ENCODE assay signal across 16 cellular contexts in the genomic region with DNA sequence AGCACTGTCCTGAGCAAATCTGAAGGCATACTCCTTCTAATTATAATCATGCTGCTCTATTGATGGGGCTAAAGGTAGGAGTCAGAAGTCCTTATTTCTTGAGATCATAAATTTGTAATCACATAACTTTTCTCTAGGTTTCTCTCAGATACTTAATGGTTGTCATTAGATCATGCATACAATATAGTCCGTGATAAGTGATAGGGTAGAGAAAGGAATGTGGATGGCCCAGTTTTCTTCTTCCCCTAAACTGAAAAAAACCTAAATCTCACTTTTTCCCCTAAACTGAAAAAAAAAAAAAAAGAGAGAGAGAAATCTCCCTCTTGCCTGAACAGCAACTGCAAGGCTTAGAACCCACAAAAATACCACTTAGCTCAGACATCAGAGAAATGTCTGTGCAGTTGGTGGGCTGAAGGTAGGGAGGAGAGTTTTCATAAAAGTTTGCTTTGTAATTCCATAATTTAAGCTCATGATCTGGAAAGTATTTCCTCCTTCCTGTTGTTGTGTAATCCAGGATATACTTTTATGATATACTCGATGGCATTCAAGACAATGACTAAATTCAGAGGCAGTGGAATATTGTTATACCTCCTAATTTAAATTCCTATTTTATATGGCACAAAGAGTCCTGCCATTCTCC.
DNase-seq lines count a peak whose midpoint lies in the region; ATAC-seq, FAIRE-seq and TF ChIP-seq lines count a peak whose summit lies in the region.
"Had no signal": no experiment of that assay in that cellular context is flagged by ENCODE, and none has a peak within 500 bp of the region (broad histone marks: within the 10 kb centered on the region; RNA-seq: fewer than 3 reads in every experiment).

No MANE protein-coding gene starts in this region.

- H3K27me3 Mint-ChIP-seq in activated naive CD8-positive, alpha-beta T cell treated with anti-CD3 and anti-CD28 coated beads, Interleukin-2, amount 50 U/mL, for 24 hours = no peaks in the 10 kb centered on the region

- no peaks in the 10 kb centered on the region for H4K20me1 ChIP-seq in keratinocyte (ENCODE audit: control insufficient read depth, extremely low read depth, insufficient read depth, low read length)

- no peaks in the 10 kb centered on the region for H3K27me3 ChIP-seq in body of pancreas
- no peaks in the 10 kb centered on the region for H3K27me3 ChIP-seq in keratinocyte (ENCODE audit: control insufficient read depth, extremely low read depth, insufficient read depth, low read length)
- H3K27me3 ChIP-seq: MG63 had no signal

- H3K9me3 ChIP-seq in body of pancreas (no peaks in the 10 kb centered on the region), keratinocyte (ENCODE audit: control insufficient read depth, low read depth, low read length) (no peaks in the 10 kb centered on the region)

- H3K4me3 ChIP-seq in body of pancreas (no peak overlapping the region), keratinocyte (ENCODE audit: control insufficient read depth in 2 of 3, extremely low read depth in 1 of 3, insufficient read depth in 2 of 3, low read depth in 1 of 3, low read length in 3 of 3) (no peak overlapping the region), coronary artery (no peak overlapping the region)
- H3K4me3 ChIP-seq: MG63 had no signal

- 25 to 26% methylated on average over 2 of the region's 2 CpGs for WGBS in body of pancreas, 2 donors

- H3K9me3 Mint-ChIP-seq in activated naive CD8-positive, alpha-beta T cell treated with anti-CD3 and anti-CD28 coated beads, Interleukin-2, amount 50 U/mL, for 24 hours = no peaks in the 10 kb centered on the region
- H3K9me3 Mint-ChIP-seq: central memory CD8-positive, alpha-beta T cell had no signal

- peak overlapping the region; percentile 64 for H2AFZ ChIP-seq in keratinocyte (ENCODE audit: control insufficient read depth, low read length)

- peak; percentile 23 for FAIRE-seq in keratinocyte (lab: Jason Lieb, UNC)

- TF ChIP-seq CTCF in 22Rv1 (IDR thresholded peaks at IDR 0.05) = no peak
- TF ChIP-seq CTCF in body of pancreas (IDR thresholded peaks at IDR 0.05) = no peak
- no peak for TF ChIP-seq CTCF in keratinocyte (optimal IDR thresholded peaks at IDR 0.05 in 1 of 3, IDR thresholded peaks at IDR 0.05 in 1 of 3, conservative IDR thresholded peaks at IDR 0.05 in 1 of 3; ENCODE audit: extremely low read depth in 1 of 3, insufficient read depth in 2 of 3, low read length in 3 of 3)
- TF ChIP-seq CTCF in coronary artery (IDR thresholded peaks at IDR 0.05) = no peak

- dilution Hi-C loops in keratinocyte (cut with MboI; ENCODE audit: extremely low pct_ligation_motif_present, low sequenced_read_pairs) = no loop called here

- no peak for TF ChIP-seq POLR2A in body of pancreas (IDR thresholded peaks at IDR 0.05)

- peaks cover 13% of the 10 kb centered on the region for H3K4me1 Mint-ChIP-seq in activated naive CD8-positive, alpha-beta T cell treated with anti-CD3 and anti-CD28 coated beads, Interleukin-2, amount 50 U/mL, for 24 hours

- no peaks in the 10 kb centered on the region for H3K79me2 ChIP-seq in keratinocyte (ENCODE audit: control insufficient read depth, insufficient read depth, low read length)

- no peaks in the 10 kb centered on the region for H3K36me3 Mint-ChIP-seq in activated naive CD8-positive, alpha-beta T cell treated with anti-CD3 and anti-CD28 coated beads, Interleukin-2, amount 50 U/mL, for 24 hours (ENCODE audit: low read depth)

- DNase-seq in HT-29 (ENCODE audit: low spot score) (peak; percentile 45), body of pancreas (no peak), keratinocyte (ENCODE audit: low read depth, low spot score) (no peak), DMS53 treated with DMSO at 0.1 percent for 48 hours (lab: John Stamatoyannopoulos, UW; ENCODE audit: unreplicated experiment) (no peak), NCI-H748 treated with DMSO at 0.1 percent for 48 hours (lab: John Stamatoyannopoulos, UW) (no peak), coronary artery (ENCODE audit: low spot score) (no peak)
- no peak for DNase-seq in activated naive CD8-positive, alpha-beta T cell treated with anti-CD3 and anti-CD28 coated beads, Interleukin-2, amount 50 U/mL, for 24 hours
- DNase-seq: activated CD4-positive, alpha-beta T cell treated with anti-CD3 and anti-CD28 coated beads for 4 hours; activated naive CD4-positive, alpha-beta T cell treated with anti-CD3 and anti-CD28 coated beads, Interleukin-2, amount 50 U/mL, for 16 hours; activated T-cell treated with anti-CD3 and anti-CD28 coated beads for 4 hours; erythroblast; MG63; NCI-H2081; NCI-H774 had no signal

- no peak overlapping the region for H3K27ac Mint-ChIP-seq in activated naive CD8-positive, alpha-beta T cell treated with anti-CD3 and anti-CD28 coated beads, Interleukin-2, amount 50 U/mL, for 24 hours

- no peaks in the 10 kb centered on the region for H3K36me3 ChIP-seq in body of pancreas (replicated peaks in 1 of 2; ENCODE audit: insufficient read depth in 1 of 2, low read depth in 2 of 2)
- no peaks in the 10 kb centered on the region for H3K36me3 ChIP-seq in keratinocyte (ENCODE audit: control insufficient read depth in 2 of 2, extremely low read depth in 1 of 2, insufficient read depth in 2 of 2, low read length in 2 of 2)
- H3K36me3 ChIP-seq: MG63 had no signal

- no peak for ATAC-seq in body of pancreas
- no peak for ATAC-seq in activated naive CD8-positive, alpha-beta T cell treated with anti-CD3 and anti-CD28 coated beads, Interleukin-2, amount 50 U/mL, for 24 hours

- no peak overlapping the region for H3K4me3 Mint-ChIP-seq in activated naive CD8-positive, alpha-beta T cell treated with anti-CD3 and anti-CD28 coated beads, Interleukin-2, amount 50 U/mL, for 24 hours
- H3K4me3 Mint-ChIP-seq: central memory CD8-positive, alpha-beta T cell had no signal

- H3K9ac ChIP-seq in keratinocyte (ENCODE audit: control insufficient read depth, extremely low read depth, insufficient read depth, low read length) = no peak overlapping the region

- intact Hi-C loops in body of pancreas (cut with DNase I) = no loop called here

- peak overlapping the region; percentile 27 for H3K4me2 ChIP-seq in keratinocyte (ENCODE audit: control insufficient read depth, extremely low read depth, insufficient read depth, low read depth, low read length)

- no peaks in the 10 kb centered on the region for H3K9me1 ChIP-seq in keratinocyte (ENCODE audit: control insufficient read depth, extremely low read depth, insufficient read depth, low read length)

- H3K4me1 ChIP-seq in body of pancreas = peaks cover 76% of the 10 kb centered on the region
- H3K4me1 ChIP-seq in keratinocyte (ENCODE audit: control insufficient read depth, extremely low read depth, insufficient read depth, low read length) = peaks cover 28% of the 10 kb centered on the region

- H3K27ac ChIP-seq in 22Rv1 (peak overlapping the region; percentile 56; the same call in 1 of the 2 replicates), body of pancreas (peak overlapping the region; percentile 75 to 90 (median 87)), keratinocyte (ENCODE audit: control insufficient read depth, insufficient read depth, low read length) (peak overlapping the region; percentile 83), coronary artery (no peak overlapping the region)

Comparison
In these comparisons a context has a peak if more than half of its experiments do, and no peak if none do; other contexts are left out.
1. H3K27ac ChIP-seq: peak in 22Rv1 (single experiment), body of pancreas (4 of 4) and keratinocyte (single experiment); none in coronary artery (0 of 2).